In genomic region chr5:175478384-175479124, GRCh38 we compare ENCODE assay signal across 8 cellular contexts. TPM values are rescaled to one million over a fixed set of nuclear protein-coding genes. Genes with fewer than 3 reads are reported as not detected.
DNase-seq lines count a peak whose midpoint lies in the region; ATAC-seq and TF ChIP-seq lines count a peak whose summit lies in the region.

Gene SFXN1 (plus strand): TSS chr5:175478560. CDS start chr5:175492104, 13,544 bp downstream.

- H3K4me1 Mint-ChIP-seq in activated CD4-positive, alpha-beta memory T cell treated with anti-CD3 and anti-CD28 coated beads for 36 hours (ENCODE audit: low read depth): peaks cover 46% of the 10 kb centered on the region

- 1% methylated on average over 94 of the region's 94 CpGs for whole genome bisulfite sequencing in ectodermal cell, 2 experiments
- WGBS in lung, 2 donors: 1% methylated on average over 62 to 94 of the region's 94 CpGs

- peaks cover 43% of the 10 kb centered on the region for H3K36me3 Mint-ChIP-seq in activated CD4-positive, alpha-beta memory T cell treated with anti-CD3 and anti-CD28 coated beads for 36 hours

- TF ChIP-seq CTCF in lung (IDR thresholded peaks at IDR 0.05; ENCODE audit: control extremely low read depth, extremely low read depth): no peak

- H3K9me3 ChIP-seq in ectodermal cell (ENCODE audit: control insufficient read depth, low read length) (no peaks in the 10 kb centered on the region), lung (ENCODE audit: control insufficient read depth in 2 of 2, insufficient read depth in 1 of 2, low read length in 1 of 2) (no peaks in the 10 kb centered on the region)

- H3K27ac ChIP-seq in ectodermal cell (ENCODE audit: insufficient read depth, low read depth, low read length, poor library complexity, severe bottlenecking) (peak within 1 kb of the TSS; percentile 44), lung (ENCODE audit: low read depth in 1 of 2, low read length in 1 of 2) (peak within 1 kb of the TSS in 1 of 2 donors; percentile 83)

- H3K4me3 Mint-ChIP-seq in activated CD4-positive, alpha-beta memory T cell treated with anti-CD3 and anti-CD28 coated beads for 36 hours: peak within 1 kb of the TSS; percentile 96

- DNase-seq in AML-193 (lab: John Stamatoyannopoulos, UW) (peak; percentile 43 to 58), NCI-H510A treated with DMSO at 0.1 percent for 48 hours (lab: John Stamatoyannopoulos, UW) (peak; percentile 51), lung (ENCODE audit: low spot score) (peak; percentile 52)
- peak; percentile 90 for DNase-seq in activated CD4-positive, alpha-beta memory T cell treated with anti-CD3 and anti-CD28 coated beads for 36 hours
- DNase-seq in stimulated activated CD4-positive, alpha-beta T cell treated with anti-CD3 and anti-CD28 coated beads, TNF-alpha, amount 100 ng/mL, for 4 hours (ENCODE audit: low read depth in 3 of 3): peak; percentile 66 to 76 (median 69)

- peaks cover 12% of the 10 kb centered on the region for H3K27me3 ChIP-seq in ectodermal cell (ENCODE audit: control insufficient read depth, insufficient read depth, low read length, poor library complexity, severe bottlenecking)
- H3K27me3 ChIP-seq in lung (ENCODE audit: control insufficient read depth, insufficient read depth): no peaks in the 10 kb centered on the region

- peak within 1 kb of the TSS; percentile 96 for H3K27ac Mint-ChIP-seq in activated CD4-positive, alpha-beta memory T cell treated with anti-CD3 and anti-CD28 coated beads for 36 hours

- H3K4me1 ChIP-seq in ectodermal cell (ENCODE audit: control insufficient read depth, insufficient read depth, low read length) (peaks cover 5% of the 10 kb centered on the region), lung (ENCODE audit: control insufficient read depth in 2 of 2, insufficient read depth in 2 of 2, low read length in 2 of 2) (peaks cover 5 to 9% of the 10 kb centered on the region in 2 donors)

- H3K36me3 ChIP-seq in ectodermal cell (ENCODE audit: control insufficient read depth, insufficient read depth, low read length): peaks cover 15% of the 10 kb centered on the region
- H3K36me3 ChIP-seq in lung (ENCODE audit: control insufficient read depth in 2 of 2, insufficient read depth in 2 of 2, low read length in 2 of 2): peaks cover 0 to under 1% of the 10 kb centered on the region in 2 donors

- H3K9me3 Mint-ChIP-seq in activated CD4-positive, alpha-beta memory T cell treated with anti-CD3 and anti-CD28 coated beads for 36 hours: no peaks in the 10 kb centered on the region

- POLR2A ChIA-PET in activated CD4-positive, alpha-beta memory T cell treated with anti-CD3 and anti-CD28 coated beads for 36 hours (lab: Charles Lee): interaction anchor here (0.6 to 0.7 kb wide), 3 partner anchors 14 to 43 kb away, joined by 4 to 11 read pairs (median 5); no protein-coding TSS in a partner anchor

- peak; percentile 92 for ATAC-seq in GM18907 (IDR thresholded peaks at IDR 0.05; ENCODE audit: unreplicated experiment)
- ATAC-seq in HG03139 (IDR thresholded peaks at IDR 0.05; ENCODE audit: unreplicated experiment): peak; percentile 93
- ATAC-seq in lung (ENCODE audit: insufficient read depth, low FRiP score): peak; percentile 88

- H3K27me3 Mint-ChIP-seq in activated CD4-positive, alpha-beta memory T cell treated with anti-CD3 and anti-CD28 coated beads for 36 hours: no peaks in the 10 kb centered on the region

- intact Hi-C loops in activated CD4-positive, alpha-beta memory T cell treated with anti-CD3 and anti-CD28 coated beads for 36 hours (cut with micrococcal nuclease): no loop called here

- CTCF ChIA-PET in activated CD4-positive, alpha-beta memory T cell treated with anti-CD3 and anti-CD28 coated beads for 36 hours (lab: Charles Lee): interaction anchor here (1.0 to 6.5 kb wide), 2 partner anchors 13 to 55 kb away, joined by 7 to 66 read pairs; no protein-coding TSS in a partner anchor

- H3K4me3 ChIP-seq in ectodermal cell (ENCODE audit: insufficient read depth, low read depth, low read length) (peak within 1 kb of the TSS; percentile 93), lung (peak within 1 kb of the TSS; percentile 73)

RNA-seq across cellular contexts. Expression of gene SFXN1, which starts in this region (rescaled TPM):
- 100 to 1,000 TPM; 298 to 300 TPM for total RNA-seq in activated CD4-positive, alpha-beta memory T cell treated with anti-CD3 and anti-CD28 coated beads for 36 hours
- polyA plus RNA-seq in ectodermal cell (2013, experiment 1 of 4): 95.7 TPM
- polyA plus RNA-seq in ectodermal cell (2013, experiment 2 of 4): 104 TPM
- polyA plus RNA-seq in ectodermal cell (2013, experiment 3 of 4): 81.4 TPM
- 91.3 TPM for polyA plus RNA-seq in ectodermal cell (2013, experiment 4 of 4)
- total RNA-seq in lung: 10 to 100 TPM; 19.8 to 42.2 TPM
- 10 to 100 TPM in 1 of 2 donors, 1 to 10 TPM in 1; 5.7 to 18.2 TPM for polyA plus RNA-seq in lung

Comparison
In these comparisons a context has a peak if more than half of its experiments do, and no peak if none do; other contexts are left out.
1. RNA of gene SFXN1 (total RNA-seq): 298 to 300 TPM in activated CD4-positive, alpha-beta memory T cell treated with anti-CD3 and anti-CD28 coated beads for 36 hours; 19.8 to 42.2 TPM in lung; every median in the first group is over 4 times any median in the second.
2. Peak in every context shown above with its lines, with median percentiles within 50 percentile points of each other: DNase-seq and ATAC-seq.